ENCODE assay signal across 1 cellular context in the genomic region with DNA sequence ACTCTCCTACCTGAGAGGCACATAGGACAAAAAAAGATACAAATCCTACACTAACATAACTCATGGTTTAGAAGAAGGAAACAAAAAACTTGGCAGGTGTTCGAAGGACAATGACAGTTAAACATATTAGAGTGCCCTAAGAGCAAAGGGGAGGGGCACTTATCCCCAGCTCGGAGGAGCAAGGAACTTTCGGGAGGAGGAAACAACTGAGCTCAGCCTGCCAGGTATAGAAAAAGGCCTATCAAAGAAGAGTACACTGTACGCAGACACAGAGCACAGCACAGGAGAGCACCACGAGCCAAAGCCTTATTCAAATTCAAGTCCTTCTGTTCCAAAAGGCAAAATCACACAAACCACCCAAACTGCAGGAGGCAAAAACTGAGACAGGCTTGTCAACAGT.
TF ChIP-seq lines count a peak whose summit lies in the region.

No MANE protein-coding gene starts in this region.

TF ChIP-seq in GM23338, 12 proteins besides CTCF, POLR2A, EP300 and RAD21:
- TF ChIP-seq, protein P1, sequence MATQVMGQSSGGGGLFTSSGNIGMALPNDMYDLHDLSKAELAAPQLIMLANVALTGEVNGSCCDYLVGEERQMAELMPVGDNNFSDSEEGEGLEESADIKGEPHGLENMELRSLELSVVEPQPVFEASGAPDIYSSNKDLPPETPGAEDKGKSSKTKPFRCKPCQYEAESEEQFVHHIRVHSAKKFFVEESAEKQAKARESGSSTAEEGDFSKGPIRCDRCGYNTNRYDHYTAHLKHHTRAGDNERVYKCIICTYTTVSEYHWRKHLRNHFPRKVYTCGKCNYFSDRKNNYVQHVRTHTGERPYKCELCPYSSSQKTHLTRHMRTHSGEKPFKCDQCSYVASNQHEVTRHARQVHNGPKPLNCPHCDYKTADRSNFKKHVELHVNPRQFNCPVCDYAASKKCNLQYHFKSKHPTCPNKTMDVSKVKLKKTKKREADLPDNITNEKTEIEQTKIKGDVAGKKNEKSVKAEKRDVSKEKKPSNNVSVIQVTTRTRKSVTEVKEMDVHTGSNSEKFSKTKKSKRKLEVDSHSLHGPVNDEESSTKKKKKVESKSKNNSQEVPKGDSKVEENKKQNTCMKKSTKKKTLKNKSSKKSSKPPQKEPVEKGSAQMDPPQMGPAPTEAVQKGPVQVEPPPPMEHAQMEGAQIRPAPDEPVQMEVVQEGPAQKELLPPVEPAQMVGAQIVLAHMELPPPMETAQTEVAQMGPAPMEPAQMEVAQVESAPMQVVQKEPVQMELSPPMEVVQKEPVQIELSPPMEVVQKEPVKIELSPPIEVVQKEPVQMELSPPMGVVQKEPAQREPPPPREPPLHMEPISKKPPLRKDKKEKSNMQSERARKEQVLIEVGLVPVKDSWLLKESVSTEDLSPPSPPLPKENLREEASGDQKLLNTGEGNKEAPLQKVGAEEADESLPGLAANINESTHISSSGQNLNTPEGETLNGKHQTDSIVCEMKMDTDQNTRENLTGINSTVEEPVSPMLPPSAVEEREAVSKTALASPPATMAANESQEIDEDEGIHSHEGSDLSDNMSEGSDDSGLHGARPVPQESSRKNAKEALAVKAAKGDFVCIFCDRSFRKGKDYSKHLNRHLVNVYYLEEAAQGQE (IDR thresholded peaks at IDR 0.05; ENCODE audit: unreplicated experiment) = no peak
- TF ChIP-seq NANOG (IDR thresholded peaks at IDR 0.05; ENCODE audit: borderline replicate concordance) (no peak), POLR2AphosphoS5 (IDR thresholded peaks at IDR 0.05; ENCODE audit: low read depth) (no peak), ZNF114 (CRISPR knock-in tag; IDR thresholded peaks at IDR 0.05) (no peak), EZH2phosphoT487 (IDR thresholded peaks at IDR 0.05; ENCODE audit: unreplicated experiment) (no peak), ZNF462 (CRISPR knock-in tag; IDR thresholded peaks at IDR 0.05) (no peak), CREB1 (CRISPR knock-in tag; IDR thresholded peaks at IDR 0.05; ENCODE audit: low read depth) (no peak), STAT1 (IDR thresholded peaks at IDR 0.05; ENCODE audit: unreplicated experiment) (no peak), EZH2 (IDR thresholded peaks at IDR 0.05; ENCODE audit: low read depth, unreplicated experiment) (no peak), ZNF331 (CRISPR knock-in tag; IDR thresholded peaks at IDR 0.05; ENCODE audit: low read depth) (no peak), ETS1 (IDR thresholded peaks at IDR 0.05) (no peak), JUNB (IDR thresholded peaks at IDR 0.05; ENCODE audit: unreplicated experiment) (no peak)
